Comparison of ENCODE assay signal across 8 cellular contexts in genomic region chr11:20367313-20367948, GRCh38. TPM values are rescaled to one million over a fixed set of nuclear protein-coding genes. Genes with fewer than 3 reads are reported as not detected.
DNase-seq lines count a peak whose midpoint lies in the region; ATAC-seq and TF ChIP-seq lines count a peak whose summit lies in the region.

No MANE protein-coding gene starts in this region.

- H3K27ac Mint-ChIP-seq in activated T-cell treated with anti-CD3 and anti-CD28 coated beads, Interleukin-2, amount 50 U/mL, for 72 hours: peak overlapping the region; percentile 98

- TF ChIP-seq POLR2A in NB4 (IDR thresholded peaks at IDR 0.05; ENCODE audit: extremely low read depth, insufficient read length): no peak

- peak overlapping the region; percentile 77 to 86 for H3K4me3 Mint-ChIP-seq in activated T-cell treated with anti-CD3 and anti-CD28 coated beads, Interleukin-2, amount 50 U/mL, for 72 hours

- TF ChIP-seq CTCF in AG10803 (conservative IDR thresholded peaks at IDR 0.05; ENCODE audit: low read length) (no peak), NB4 (IDR thresholded peaks at IDR 0.05; ENCODE audit: low read depth, low read length) (no peak), foreskin keratinocyte (conservative IDR thresholded peaks at IDR 0.05) (no peak)

- no peak overlapping the region for H3K4me3 ChIP-seq in AG10803 (ENCODE audit: low read length)
- H3K4me3 ChIP-seq in NB4 (ENCODE audit: low read depth, low read length): no peak overlapping the region

- no peaks in the 10 kb centered on the region for H3K27me3 Mint-ChIP-seq in activated T-cell treated with anti-CD3 and anti-CD28 coated beads, Interleukin-2, amount 50 U/mL, for 72 hours (ENCODE audit: low read depth)

- H3K36me3 Mint-ChIP-seq in activated T-cell treated with anti-CD3 and anti-CD28 coated beads, Interleukin-2, amount 50 U/mL, for 72 hours (ENCODE audit: insufficient read depth in 2 of 2): peaks cover 2 to 37% of the 10 kb centered on the region in 2 donors

- peak overlapping the region; percentile 99 for H3K27ac ChIP-seq in foreskin keratinocyte

- peak; percentile 78 for DNase-seq in AG10803 (ENCODE audit: low read depth)
- DNase-seq in NB4 (ENCODE audit: low read depth): peak; percentile 64
- DNase-seq in activated T-cell treated with anti-CD3 and anti-CD28 coated beads, Interleukin-2, amount 50 U/mL, for 72 hours: peak; percentile 74 to 81
- DNase-seq in foreskin keratinocyte: peak; percentile 76 to 92
- DNase-seq in stimulated activated CD4-positive, alpha-beta T cell treated with anti-CD3 and anti-CD28 coated beads, Interleukin-15, amount 100 ng/mL, for 48 hours (ENCODE audit: low read depth in 2 of 2): peak; percentile 43 to 67
- no peak for DNase-seq in HuH-7.5 (ENCODE audit: low spot score)

- no peaks in the 10 kb centered on the region for H3K27me3 ChIP-seq in foreskin keratinocyte

- ATAC-seq in activated T-cell treated with anti-CD3 and anti-CD28 coated beads, Interleukin-2, amount 50 U/mL, for 72 hours (replicated peaks in 1 of 2): peak; percentile 82 to 88
- ATAC-seq in foreskin keratinocyte: peak; percentile 74
- no peak for ATAC-seq in GM19035 (IDR thresholded peaks at IDR 0.05; ENCODE audit: unreplicated experiment)
- no peak for ATAC-seq in HG03565 (IDR thresholded peaks at IDR 0.05; ENCODE audit: unreplicated experiment)

- no peaks in the 10 kb centered on the region for H3K9me3 Mint-ChIP-seq in activated T-cell treated with anti-CD3 and anti-CD28 coated beads, Interleukin-2, amount 50 U/mL, for 72 hours

- peaks cover 28% of the 10 kb centered on the region for H3K4me1 ChIP-seq in foreskin keratinocyte

- peaks cover 49% of the 10 kb centered on the region for H3K4me1 Mint-ChIP-seq in activated T-cell treated with anti-CD3 and anti-CD28 coated beads, Interleukin-2, amount 50 U/mL, for 72 hours (ENCODE audit: low read depth)

RNA-seq across cellular contexts. Expression of gene HTATIP2, which starts 3.9 kb away (rescaled TPM):
- 10 to 100 TPM; 75.0 to 82.4 TPM for total RNA-seq in activated T-cell treated with anti-CD3 and anti-CD28 coated beads, Interleukin-2, amount 50 U/mL, for 72 hours
- total RNA-seq in foreskin keratinocyte: 24.2 and 26.7 TPM in 2 replicates
- 32.8 and 35.0 TPM in 2 replicates for polyA plus RNA-seq in foreskin keratinocyte

RNA-seq across cellular contexts. Expression of gene PRMT3, which starts 20.1 kb away (rescaled TPM):
- total RNA-seq in activated T-cell treated with anti-CD3 and anti-CD28 coated beads, Interleukin-2, amount 50 U/mL, for 72 hours: 10 to 100 TPM; 28.8 to 35.5 TPM
- 22.4 and 26.5 TPM in 2 replicates for total RNA-seq in foreskin keratinocyte
- 10.5 and 12.7 TPM in 2 replicates for polyA plus RNA-seq in foreskin keratinocyte

Comparison
In these comparisons a context has a peak if more than half of its experiments do, and no peak if none do; other contexts are left out.
1. ATAC-seq: peak in activated T-cell treated with anti-CD3 and anti-CD28 coated beads, Interleukin-2, amount 50 U/mL, for 72 hours (2 of 2) and foreskin keratinocyte (single experiment); none in GM19035 (single experiment) and HG03565 (single experiment).